Comparison of ENCODE assay signal across 1 cellular context in the genomic region with DNA sequence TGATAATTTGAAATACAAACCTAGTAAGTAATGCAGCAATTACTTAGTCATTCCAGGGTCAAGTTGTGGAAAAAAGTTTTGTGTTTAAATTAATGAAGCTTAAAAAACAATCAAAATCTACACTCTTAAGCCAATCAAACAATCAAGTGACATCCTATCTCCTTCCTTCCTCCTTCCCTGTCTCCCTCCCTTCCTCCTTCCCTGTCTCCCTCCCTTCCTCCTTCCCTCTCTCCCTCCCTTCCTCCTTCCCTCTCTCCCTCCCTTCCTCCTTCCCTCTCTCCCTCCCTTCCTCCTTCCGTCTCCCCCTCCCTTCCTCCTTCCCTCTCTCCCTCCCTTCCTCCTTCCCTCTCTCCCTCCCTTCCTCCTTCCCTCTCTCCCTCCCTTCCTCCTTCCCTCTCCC.
A peak's percentile ranks its signal among the peaks of the same experiment; 100 is the strongest.
TF ChIP-seq lines count a peak whose summit lies in the region.

No MANE protein-coding gene starts in this region.

TF ChIP-seq in HepG2, 621 proteins besides CTCF, POLR2A, EP300 and RAD21:
- TF ChIP-seq HNRNPK (IDR thresholded peaks at IDR 0.05; ENCODE audit: low read depth, low read length, poor library complexity, severe bottlenecking) = peak; percentile 96
- peak; percentile 79; the same call in 1 of the 2 replicates for TF ChIP-seq PCBP1 (IDR thresholded peaks at IDR 0.05; ENCODE audit: borderline replicate concordance, low read depth, low read length)
- TF ChIP-seq PCBP2 (optimal IDR thresholded peaks at IDR 0.05; ENCODE audit: low read depth, low read length, poor library complexity, severe bottlenecking) = peak; percentile 78
TF ChIP-seq in HepG2: peak in this region for 3; not testable (repeated sequence) for 618.
